ENCODE assay signal across 23 cellular contexts in genomic region chr20:53061305-53061704, GRCh38.
DNase-seq lines count a peak whose midpoint lies in the region; ATAC-seq and TF ChIP-seq lines count a peak whose summit lies in the region.
"Had no signal": no experiment of that assay in that cellular context is flagged by ENCODE, and none has a peak within 500 bp of the region (broad histone marks: within the 10 kb centered on the region; RNA-seq: fewer than 3 reads in every experiment).

No MANE protein-coding gene starts in this region.

- H3K4me1 Mint-ChIP-seq in activated CD4-positive, alpha-beta T cell treated with anti-CD3 and anti-CD28 coated beads, Interleukin-2, amount 10 ng/mL, durations not matched to agents 24 days and 14 days: peaks cover 29% of the 10 kb centered on the region
- peaks cover 77% of the 10 kb centered on the region for H3K4me1 Mint-ChIP-seq in activated naive CD4-positive, alpha-beta T cell treated with anti-CD3 and anti-CD28 coated beads, Interleukin-2, amount 50 U/mL, for 24 hours
- peaks cover 37% of the 10 kb centered on the region for H3K4me1 Mint-ChIP-seq in activated T-helper 1 cell treated with anti-CD3 and anti-CD28 coated beads, Interleukin-12 subunit alpha, Interleukin-12 subunit beta, Interleukin-2, Interleukin-4 antibody, amounts not matched to agents 30 ng/mL and 10 ng/mL and 1 ng/mL, durations not matched to agents 14 hours and 24 hours and 36 hours (ENCODE audit: low read depth)

- no peak overlapping the region for H2AFZ ChIP-seq in neural cell (ENCODE audit: low read depth, low read length)

- TF ChIP-seq EP300 in neural cell (conservative IDR thresholded peaks at IDR 0.05; ENCODE audit: poor library complexity, severe bottlenecking): no peak

- H3K79me2 ChIP-seq in neural cell (replicated peaks; ENCODE audit: insufficient read depth, low read length): no peaks in the 10 kb centered on the region

- no peaks in the 10 kb centered on the region for H3K9me3 ChIP-seq in neural cell (ENCODE audit: low read length)

- no peaks in the 10 kb centered on the region for H3K9me2 ChIP-seq in neural cell (ENCODE audit: insufficient read depth, low read length)

- H3K27me3 Mint-ChIP-seq in activated CD4-positive, alpha-beta T cell treated with anti-CD3 and anti-CD28 coated beads, Interleukin-2, amount 10 ng/mL, durations not matched to agents 24 days and 14 days: no peaks in the 10 kb centered on the region
- H3K27me3 Mint-ChIP-seq in activated naive CD4-positive, alpha-beta T cell treated with anti-CD3 and anti-CD28 coated beads, Interleukin-2, amount 50 U/mL, for 24 hours: no peaks in the 10 kb centered on the region
- peaks cover under 1% of the 10 kb centered on the region for H3K27me3 Mint-ChIP-seq in activated T-helper 1 cell treated with anti-CD3 and anti-CD28 coated beads, Interleukin-12 subunit alpha, Interleukin-12 subunit beta, Interleukin-2, Interleukin-4 antibody, amounts not matched to agents 30 ng/mL and 10 ng/mL and 1 ng/mL, durations not matched to agents 14 hours and 24 hours and 36 hours (ENCODE audit: insufficient read depth)

- H3K36me3 ChIP-seq in neural cell (ENCODE audit: insufficient read depth, low read length): no peaks in the 10 kb centered on the region

- no peak for TF ChIP-seq CTCF in neural cell (IDR thresholded peaks at IDR 0.05; ENCODE audit: poor library complexity, severe bottlenecking)

- no peaks in the 10 kb centered on the region for H4K20me1 ChIP-seq in neural cell (ENCODE audit: insufficient read depth)

- peak overlapping the region; percentile 29 for H3K4me3 Mint-ChIP-seq in activated CD4-positive, alpha-beta T cell treated with anti-CD3 and anti-CD28 coated beads, Interleukin-2, amount 10 ng/mL, durations not matched to agents 24 days and 14 days
- peak overlapping the region; percentile 38 for H3K4me3 Mint-ChIP-seq in activated naive CD4-positive, alpha-beta T cell treated with anti-CD3 and anti-CD28 coated beads, Interleukin-2, amount 50 U/mL, for 24 hours
- H3K4me3 Mint-ChIP-seq in activated T-helper 1 cell treated with anti-CD3 and anti-CD28 coated beads, Interleukin-12 subunit alpha, Interleukin-12 subunit beta, Interleukin-2, Interleukin-4 antibody, amounts not matched to agents 30 ng/mL and 10 ng/mL and 1 ng/mL, durations not matched to agents 14 hours and 24 hours and 36 hours: no peak overlapping the region

- peak overlapping the region; percentile 20 for H3K27ac ChIP-seq in neural cell (ENCODE audit: low read length)
- H3K27ac ChIP-seq: KMS-11 had no signal

- intact Hi-C loops in activated CD4-positive, alpha-beta T cell treated with anti-CD3 and anti-CD28 coated beads, Interleukin-2, amount 10 ng/mL, durations not matched to agents 24 days and 14 days (cut with micrococcal nuclease): no loop called here
- intact Hi-C loops in activated T-helper 1 cell treated with anti-CD3 and anti-CD28 coated beads, Interleukin-12 subunit alpha, Interleukin-12 subunit beta, Interleukin-2, Interleukin-4 antibody, amounts not matched to agents 30 ng/mL and 10 ng/mL and 1 ng/mL, durations not matched to agents 14 hours and 24 hours and 36 hours (cut with micrococcal nuclease): no loop called here

- H3K9ac ChIP-seq in neural cell (ENCODE audit: low read length): no peak overlapping the region
- H3K9ac ChIP-seq: KMS-11 had no signal

- no peak overlapping the region for H3K4me3 ChIP-seq in neural cell (ENCODE audit: low read length)

- peak overlapping the region; percentile 75 for H3K27ac Mint-ChIP-seq in activated CD4-positive, alpha-beta T cell treated with anti-CD3 and anti-CD28 coated beads, Interleukin-2, amount 10 ng/mL, durations not matched to agents 24 days and 14 days
- peak overlapping the region; percentile 92 for H3K27ac Mint-ChIP-seq in activated naive CD4-positive, alpha-beta T cell treated with anti-CD3 and anti-CD28 coated beads, Interleukin-2, amount 50 U/mL, for 24 hours
- H3K27ac Mint-ChIP-seq in activated T-helper 1 cell treated with anti-CD3 and anti-CD28 coated beads, Interleukin-12 subunit alpha, Interleukin-12 subunit beta, Interleukin-2, Interleukin-4 antibody, amounts not matched to agents 30 ng/mL and 10 ng/mL and 1 ng/mL, durations not matched to agents 14 hours and 24 hours and 36 hours: peak overlapping the region; percentile 75

- no peak overlapping the region for H3K4me2 ChIP-seq in neural cell (ENCODE audit: low read length)
- H3K4me2 ChIP-seq: KMS-11 had no signal

- no peak for TF ChIP-seq RAD21 in neural cell (conservative IDR thresholded peaks at IDR 0.05)

- H3K27me3 ChIP-seq in neural cell (ENCODE audit: insufficient read depth, low read depth, low read length): no peaks in the 10 kb centered on the region

- DNase-seq in activated CD4-positive, alpha-beta T cell treated with anti-CD3 and anti-CD28 coated beads, Interleukin-2, amount 10 ng/mL, durations not matched to agents 24 days and 14 days: no peak
- no peak for DNase-seq in activated CD4-positive, alpha-beta T cell treated with anti-CD3 and anti-CD28 coated beads, Interleukin-2, amount 50 U/mL, for 4 hours
- DNase-seq in activated naive CD4-positive, alpha-beta T cell treated with anti-CD3 and anti-CD28 coated beads, Interleukin-2, amount 50 U/mL, for 16 hours: no peak
- no peak for DNase-seq in activated T-helper 1 cell treated with anti-CD3 and anti-CD28 coated beads, Interleukin-12 subunit alpha, Interleukin-12 subunit beta, Interleukin-2, Interleukin-4 antibody, amounts not matched to agents 30 ng/mL and 10 ng/mL and 1 ng/mL, durations not matched to agents 14 hours and 24 hours and 36 hours (ENCODE audit: low spot score)
- no peak for DNase-seq in NCI-H345 treated with DMSO at 0.1 percent for 48 hours (lab: John Stamatoyannopoulos, UW; ENCODE audit: unreplicated experiment)
- DNase-seq: AML-193, C1 segment of cervical spinal cord, DMS53, EL, GF-D8, IMR-90, NCI-H1105, NCI-H1694, NCI-H2081, NCI-H2171, NCI-H446, NCI-H526, PC-3, Right ventricle myocardium superior had no signal

- H3F3A ChIP-seq in neural cell (ENCODE audit: insufficient read depth, low read length, poor library complexity, severe bottlenecking): no peaks in the 10 kb centered on the region

- H3K9me3 Mint-ChIP-seq in activated CD4-positive, alpha-beta T cell treated with anti-CD3 and anti-CD28 coated beads, Interleukin-2, amount 10 ng/mL, durations not matched to agents 24 days and 14 days: peaks cover 20% of the 10 kb centered on the region
- H3K9me3 Mint-ChIP-seq in activated naive CD4-positive, alpha-beta T cell treated with anti-CD3 and anti-CD28 coated beads, Interleukin-2, amount 50 U/mL, for 24 hours: peaks cover 9% of the 10 kb centered on the region
- peaks cover 4% of the 10 kb centered on the region for H3K9me3 Mint-ChIP-seq in activated T-helper 1 cell treated with anti-CD3 and anti-CD28 coated beads, Interleukin-12 subunit alpha, Interleukin-12 subunit beta, Interleukin-2, Interleukin-4 antibody, amounts not matched to agents 30 ng/mL and 10 ng/mL and 1 ng/mL, durations not matched to agents 14 hours and 24 hours and 36 hours

- no peak for ATAC-seq in GM18861 (IDR thresholded peaks at IDR 0.05; ENCODE audit: unreplicated experiment)
- ATAC-seq: PC-3 had no signal

- H3K36me3 Mint-ChIP-seq in activated CD4-positive, alpha-beta T cell treated with anti-CD3 and anti-CD28 coated beads, Interleukin-2, amount 10 ng/mL, durations not matched to agents 24 days and 14 days (ENCODE audit: low read depth): peaks cover 30% of the 10 kb centered on the region
- peaks cover 18% of the 10 kb centered on the region for H3K36me3 Mint-ChIP-seq in activated naive CD4-positive, alpha-beta T cell treated with anti-CD3 and anti-CD28 coated beads, Interleukin-2, amount 50 U/mL, for 24 hours
- H3K36me3 Mint-ChIP-seq in activated T-helper 1 cell treated with anti-CD3 and anti-CD28 coated beads, Interleukin-12 subunit alpha, Interleukin-12 subunit beta, Interleukin-2, Interleukin-4 antibody, amounts not matched to agents 30 ng/mL and 10 ng/mL and 1 ng/mL, durations not matched to agents 14 hours and 24 hours and 36 hours (ENCODE audit: low read depth): peaks cover 16% of the 10 kb centered on the region

TF ChIP-seq in neural cell, 6 proteins besides CTCF, POLR2A, EP300 and RAD21:
- TF ChIP-seq, protein P1, sequence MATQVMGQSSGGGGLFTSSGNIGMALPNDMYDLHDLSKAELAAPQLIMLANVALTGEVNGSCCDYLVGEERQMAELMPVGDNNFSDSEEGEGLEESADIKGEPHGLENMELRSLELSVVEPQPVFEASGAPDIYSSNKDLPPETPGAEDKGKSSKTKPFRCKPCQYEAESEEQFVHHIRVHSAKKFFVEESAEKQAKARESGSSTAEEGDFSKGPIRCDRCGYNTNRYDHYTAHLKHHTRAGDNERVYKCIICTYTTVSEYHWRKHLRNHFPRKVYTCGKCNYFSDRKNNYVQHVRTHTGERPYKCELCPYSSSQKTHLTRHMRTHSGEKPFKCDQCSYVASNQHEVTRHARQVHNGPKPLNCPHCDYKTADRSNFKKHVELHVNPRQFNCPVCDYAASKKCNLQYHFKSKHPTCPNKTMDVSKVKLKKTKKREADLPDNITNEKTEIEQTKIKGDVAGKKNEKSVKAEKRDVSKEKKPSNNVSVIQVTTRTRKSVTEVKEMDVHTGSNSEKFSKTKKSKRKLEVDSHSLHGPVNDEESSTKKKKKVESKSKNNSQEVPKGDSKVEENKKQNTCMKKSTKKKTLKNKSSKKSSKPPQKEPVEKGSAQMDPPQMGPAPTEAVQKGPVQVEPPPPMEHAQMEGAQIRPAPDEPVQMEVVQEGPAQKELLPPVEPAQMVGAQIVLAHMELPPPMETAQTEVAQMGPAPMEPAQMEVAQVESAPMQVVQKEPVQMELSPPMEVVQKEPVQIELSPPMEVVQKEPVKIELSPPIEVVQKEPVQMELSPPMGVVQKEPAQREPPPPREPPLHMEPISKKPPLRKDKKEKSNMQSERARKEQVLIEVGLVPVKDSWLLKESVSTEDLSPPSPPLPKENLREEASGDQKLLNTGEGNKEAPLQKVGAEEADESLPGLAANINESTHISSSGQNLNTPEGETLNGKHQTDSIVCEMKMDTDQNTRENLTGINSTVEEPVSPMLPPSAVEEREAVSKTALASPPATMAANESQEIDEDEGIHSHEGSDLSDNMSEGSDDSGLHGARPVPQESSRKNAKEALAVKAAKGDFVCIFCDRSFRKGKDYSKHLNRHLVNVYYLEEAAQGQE (IDR thresholded peaks at IDR 0.05; ENCODE audit: borderline replicate concordance): no peak
- TF ChIP-seq POLR2AphosphoS5 (IDR thresholded peaks at IDR 0.05) (no peak), SMC3 (conservative IDR thresholded peaks at IDR 0.05; ENCODE audit: poor library complexity) (no peak), MXI1 (conservative IDR thresholded peaks at IDR 0.05; ENCODE audit: poor library complexity, severe bottlenecking) (no peak), EZH2 (IDR thresholded peaks at IDR 0.05; ENCODE audit: borderline replicate concordance, insufficient read depth, low read length, poor library complexity, severe bottlenecking) (no peak), TAF1 (IDR thresholded peaks at IDR 0.05; ENCODE audit: low read depth) (no peak)
